In genomic region chr6:54632984-54633565, GRCh38 we compare ENCODE assay signal across 24 cellular contexts.
"Had no signal": no experiment of that assay in that cellular context is flagged by ENCODE, and none has a peak within 500 bp of the region (broad histone marks: within the 10 kb centered on the region; RNA-seq: fewer than 3 reads in every experiment).

No MANE protein-coding gene starts in this region.

- H3K27me3 ChIP-seq: pancreas, spleen, suprapubic skin, tibial nerve had no signal

- H3K9me3 ChIP-seq: pancreas, psoas muscle, spleen, suprapubic skin, tibial nerve had no signal

- H3K27me3 Mint-ChIP-seq: activated naive CD8-positive, alpha-beta T cell; central memory CD8-positive, alpha-beta T cell; naive thymus-derived CD4-positive, alpha-beta T cell had no signal

- DNase-seq: activated CD4-positive, alpha-beta T cell treated with anti-CD3 and anti-CD28 coated beads for 4 hours; activated CD4-positive, alpha-beta T cell treated with anti-CD3 and anti-CD28 coated beads, Interleukin-2, amount 50 U/mL, for 48 hours; activated CD8-positive, alpha-beta memory T cell treated with anti-CD3 and anti-CD28 coated beads for 24 hours; activated effector memory CD4-positive, alpha-beta T cell treated with Interleukin-2 at 50 U/mL for 16 hours; activated naive CD4-positive, alpha-beta T cell treated with Interleukin-2 at 50 U/mL for 16 hours; anterior cingulate cortex; dermis blood vessel endothelial cell; effector CD8-positive, alpha-beta T cell; islet precursor cell; left ventricle myocardium superior; naive thymus-derived CD4-positive, alpha-beta T cell; nucleus accumbens; pancreas; psoas muscle; spleen; stimulated activated naive CD4-positive, alpha-beta T cell had no signal

- ATAC-seq: left ventricle myocardium superior; naive thymus-derived CD4-positive, alpha-beta T cell; pancreas; psoas muscle had no signal

- H3K9me3 Mint-ChIP-seq: mesothelial cell of epicardium had no signal

- H3K36me3 ChIP-seq: pancreas, spleen, suprapubic skin, tibial nerve had no signal

- FAIRE-seq: bronchial epithelial cell, frontal cortex, pancreas had no signal

- H3K4me3 ChIP-seq: pancreas, psoas muscle, spleen, suprapubic skin, tibial nerve had no signal

- H3K4me3 Mint-ChIP-seq: activated naive CD8-positive, alpha-beta T cell; central memory CD8-positive, alpha-beta T cell; mesothelial cell of epicardium; naive thymus-derived CD4-positive, alpha-beta T cell; neural crest cell had no signal

- H3K4me1 ChIP-seq: psoas muscle, spleen, suprapubic skin, tibial nerve had no signal

- H3K27ac ChIP-seq: pancreas, psoas muscle, spleen, suprapubic skin, tibial nerve had no signal

- H3K36me3 Mint-ChIP-seq: activated naive CD8-positive, alpha-beta T cell; mesothelial cell of epicardium; naive thymus-derived CD4-positive, alpha-beta T cell had no signal

- H3K4me1 Mint-ChIP-seq: central memory CD8-positive, alpha-beta T cell; naive thymus-derived CD4-positive, alpha-beta T cell; neural crest cell had no signal

- H3K27ac Mint-ChIP-seq: activated naive CD8-positive, alpha-beta T cell; mesothelial cell of epicardium; naive thymus-derived CD4-positive, alpha-beta T cell had no signal
